ENCODE assay signal across 25 cellular contexts in genomic region chr11:100550910-100551309, GRCh38.
DNase-seq lines count a peak whose midpoint lies in the region; ATAC-seq, FAIRE-seq and TF ChIP-seq lines count a peak whose summit lies in the region.
"Had no signal": no experiment of that assay in that cellular context is flagged by ENCODE, and none has a peak within 500 bp of the region (broad histone marks: within the 10 kb centered on the region; RNA-seq: fewer than 3 reads in every experiment).

No MANE protein-coding gene starts in this region.

- DNase-seq in DMS153 (lab: John Stamatoyannopoulos, UW) (peak; percentile 21), DMS153 treated with DMSO at 0.1 percent for 48 hours (lab: John Stamatoyannopoulos, UW; ENCODE audit: unreplicated experiment) (no peak), NCI-H1436 treated with DMSO at 0.1 percent for 48 hours (lab: John Stamatoyannopoulos, UW) (peak; percentile 67), NCI-H774 (lab: John Stamatoyannopoulos, UW) (peak; percentile 77), H54 (ENCODE audit: insufficient read length, low spot score) (no peak), aorta (no peak), T-helper 2 cell (no peak)
- DNase-seq: 8988T; activated CD8-positive, alpha-beta T cell treated with anti-CD3 and anti-CD28 coated beads, Interleukin-2, amount 10 ng/mL, durations not matched to agents 7 days and 5 days; activated effector memory CD4-positive, alpha-beta T cell treated with anti-CD3 and anti-CD28 coated beads, Interleukin-2, amount 50 U/mL, for 16 hours; activated naive CD8-positive, alpha-beta T cell treated with anti-CD3 and anti-CD28 coated beads, Interleukin-2, amount 50 U/mL, for 24 hours; activated T-cell treated with anti-CD3 and anti-CD28 coated beads for 4 hours; body of pancreas; effector CD8-positive, alpha-beta T cell; erythroblast; Karpas-422; left colon; mesendoderm; NCI-H226; retina; stimulated activated CD4-positive, alpha-beta T cell treated with anti-CD3 and anti-CD28 coated beads, Interleukin-4, amount 100 ng/mL, for 1 hour; upper lobe of right lung had no signal

- H3K9me3 ChIP-seq in neural cell (ENCODE audit: low read length) (no peaks in the 10 kb centered on the region), aorta (ENCODE audit: control insufficient read depth, low read length) (no peaks in the 10 kb centered on the region)
- H3K9me3 ChIP-seq: body of pancreas, upper lobe of right lung had no signal

- H3K27ac ChIP-seq in neural cell (ENCODE audit: low read length), result no peak overlapping the region
- no peak overlapping the region for H3K27ac ChIP-seq in aorta (ENCODE audit: low read depth in 1 of 2, low read length in 2 of 2)
- H3K27ac ChIP-seq: body of pancreas, upper lobe of right lung had no signal

- ATAC-seq in aorta (ENCODE audit: low FRiP score), result no peak
- ATAC-seq: activated CD8-positive, alpha-beta T cell treated with anti-CD3 and anti-CD28 coated beads, Interleukin-2, amount 10 ng/mL, durations not matched to agents 7 days and 5 days; activated naive CD8-positive, alpha-beta T cell treated with anti-CD3 and anti-CD28 coated beads, Interleukin-2, amount 50 U/mL, for 24 hours; body of pancreas; left colon; stimulated activated memory B cell treated with anti-CD40 and anti-IgM and Interleukin-4, amounts not matched to agents 10 μg/mL and 1 μg/mL and 100 μg/mL, for 72 hours; upper lobe of right lung had no signal

- TF ChIP-seq EP300 in neural cell (conservative IDR thresholded peaks at IDR 0.05; ENCODE audit: poor library complexity, severe bottlenecking), result no peak

- intact Hi-C loops in aorta (cut with DNase I), result no loop called here

- no peak for TF ChIP-seq CTCF in neural cell (IDR thresholded peaks at IDR 0.05; ENCODE audit: poor library complexity, severe bottlenecking)

- H3K27me3 ChIP-seq in neural cell (ENCODE audit: insufficient read depth, low read depth, low read length) (no peaks in the 10 kb centered on the region), aorta (ENCODE audit: control insufficient read depth in 1 of 2, insufficient read depth in 2 of 2, low read length in 1 of 2) (no peaks in the 10 kb centered on the region)
- H3K27me3 ChIP-seq: body of pancreas, upper lobe of right lung had no signal

- FAIRE-seq in H54 (lab: Jason Lieb, UNC), result no peak
- FAIRE-seq: GM12892 had no signal

- H3K4me1 ChIP-seq in aorta (ENCODE audit: control insufficient read depth in 1 of 2, insufficient read depth in 2 of 2, low read length in 2 of 2), result no peaks in the 10 kb centered on the region
- H3K4me1 ChIP-seq: body of pancreas, upper lobe of right lung had no signal

- H3K9me2 ChIP-seq in neural cell (ENCODE audit: insufficient read depth, low read length), result no peaks in the 10 kb centered on the region

- no peaks in the 10 kb centered on the region for H3F3A ChIP-seq in neural cell (ENCODE audit: insufficient read depth, low read length, poor library complexity, severe bottlenecking)

- no peak overlapping the region for H3K4me2 ChIP-seq in neural cell (ENCODE audit: low read length)

- H2AFZ ChIP-seq in neural cell (ENCODE audit: low read depth, low read length), result no peak overlapping the region

- no peaks in the 10 kb centered on the region for H3K79me2 ChIP-seq in neural cell (replicated peaks; ENCODE audit: insufficient read depth, low read length)

- WGBS in aorta, 2 donors, result 47 to 59% methylated on average over 3 of the region's 3 CpGs

- no peaks in the 10 kb centered on the region for H3K36me3 ChIP-seq in neural cell (ENCODE audit: insufficient read depth, low read length)
- no peaks in the 10 kb centered on the region for H3K36me3 ChIP-seq in aorta (ENCODE audit: control insufficient read depth in 1 of 2, insufficient read depth in 2 of 2, low read length in 1 of 2)
- H3K36me3 ChIP-seq: upper lobe of right lung had no signal

- no peaks in the 10 kb centered on the region for H4K20me1 ChIP-seq in neural cell (ENCODE audit: insufficient read depth)

- TF ChIP-seq POLR2A in H54 (IDR thresholded peaks at IDR 0.05; ENCODE audit: low read depth, low read length), result no peak

- H3K4me3 ChIP-seq in neural cell (ENCODE audit: low read length) (no peak overlapping the region), aorta (ENCODE audit: low read length in 2 of 2) (no peak overlapping the region)
- H3K4me3 ChIP-seq: body of pancreas, upper lobe of right lung had no signal

- no peak for TF ChIP-seq RAD21 in neural cell (conservative IDR thresholded peaks at IDR 0.05)

- H3K9ac ChIP-seq in neural cell (ENCODE audit: low read length), result no peak overlapping the region

TF ChIP-seq in neural cell, 6 proteins besides CTCF, POLR2A, EP300 and RAD21:
- TF ChIP-seq SMC3 (conservative IDR thresholded peaks at IDR 0.05; ENCODE audit: poor library complexity), result no peak
- no peak for TF ChIP-seq TAF1 (IDR thresholded peaks at IDR 0.05; ENCODE audit: low read depth)
- peak; percentile 49 for TF ChIP-seq POLR2AphosphoS5 (IDR thresholded peaks at IDR 0.05)
TF ChIP-seq in neural cell: peak in this region for 1.

Comparison
In these comparisons a context has a peak if more than half of its experiments do, and no peak if none do; other contexts are left out.
1. DNase-seq: peak in DMS153 (single experiment), NCI-H1436 treated with DMSO at 0.1 percent for 48 hours (single experiment) and NCI-H774 (single experiment); none in DMS153 treated with DMSO at 0.1 percent for 48 hours (single experiment), H54 (single experiment), aorta (0 of 2) and T-helper 2 cell (0 of 5).